2 cellular contexts compared by ENCODE assay signal in genomic region chr2:240494942-240495341, GRCh38.
TF ChIP-seq lines count a peak whose summit lies in the region.

No MANE protein-coding gene starts in this region.

TF ChIP-seq in GM12878, 131 proteins besides CTCF, POLR2A, EP300 and RAD21:
- peak; percentile 81; the same call in 1 of the 2 replicates for TF ChIP-seq ZBTB33 (IDR thresholded peaks at IDR 0.05)

TF ChIP-seq in HepG2, 621 proteins besides CTCF, POLR2A, EP300 and RAD21:
- peak; percentile 32; the same call in 1 of the 2 replicates for TF ChIP-seq STAG1 (CRISPR knock-in tag; IDR thresholded peaks at IDR 0.05)
- peak; percentile 100 for TF ChIP-seq ZBTB33 (CRISPR knock-in tag; IDR thresholded peaks at IDR 0.05)
